8 cellular contexts compared by ENCODE assay signal in genomic region chr17:43368740-43369506, GRCh38. TPM values are rescaled to one million over a fixed set of nuclear protein-coding genes. Genes with fewer than 3 reads are reported as not detected.
DNase-seq lines count a peak whose midpoint lies in the region; ATAC-seq and TF ChIP-seq lines count a peak whose summit lies in the region.

No MANE protein-coding gene starts in this region.

- in situ Hi-C loops in astrocyte of the cerebellum (cut with HindIII; ENCODE audit: low sequenced_read_pairs), result no loop called here

- DNase-seq in AG10803 (ENCODE audit: low read depth) (peak; percentile 85), GM20000 (ENCODE audit: low spot score) (peak; percentile 62), NCI-H146 (lab: John Stamatoyannopoulos, UW) (peak; percentile 85), T-helper 22 cell (ENCODE audit: low read depth) (peak; percentile 39), astrocyte of the cerebellum (ENCODE audit: low read depth) (no peak), right cardiac atrium (peak; percentile 86 to 94 (median 94)), psoas muscle (peak; percentile 86 to 91)

- under 1% methylated on average over 51 of the region's 51 CpGs for WGBS in right cardiac atrium
- 0 to 2% (median 1%) methylated on average over 46 to 51 of the region's 51 CpGs for WGBS in psoas muscle, 3 donors

- H3K4me1 ChIP-seq in right cardiac atrium (ENCODE audit: control insufficient read depth, insufficient read depth, low read length), result peaks cover 2% of the 10 kb centered on the region
- H3K4me1 ChIP-seq in psoas muscle, result peaks cover 17% of the 10 kb centered on the region

- no peaks in the 10 kb centered on the region for H3K9me3 ChIP-seq in right cardiac atrium (ENCODE audit: control insufficient read depth, low read length)
- H3K9me3 ChIP-seq in psoas muscle, result no peaks in the 10 kb centered on the region

- intact Hi-C loops in right cardiac atrium (cut with DNase I), result loop anchor here in 1 of 4 donors (2.0 kb wide), 1 partner anchor 20 kb away; no protein-coding TSS in a partner anchor
- intact Hi-C loops in psoas muscle (cut with DNase I), result loop anchor here (2.0 kb wide), 1 partner anchor 20 kb away; no protein-coding TSS in a partner anchor

- TF ChIP-seq CTCF in AG10803 (conservative IDR thresholded peaks at IDR 0.05; ENCODE audit: low read length), result peak; percentile 6; the same call in 1 of the 2 replicates
- TF ChIP-seq CTCF in GM20000 (IDR thresholded peaks at IDR 0.05; ENCODE audit: extremely low read depth, missing control alignments), result peak; percentile 13
- no peak for TF ChIP-seq CTCF in astrocyte of the cerebellum (IDR thresholded peaks at IDR 0.05; ENCODE audit: low read depth, low read length, missing control alignments)
- TF ChIP-seq CTCF in psoas muscle (IDR thresholded peaks at IDR 0.05), result peak; percentile 5

- no peaks in the 10 kb centered on the region for H3K36me3 ChIP-seq in psoas muscle (ENCODE audit: insufficient read depth in 1 of 2, low read depth in 1 of 2)

- H3K27ac ChIP-seq in right cardiac atrium (ENCODE audit: low read length) (peak overlapping the region; percentile 100), psoas muscle (peak overlapping the region; percentile 98)

- peak overlapping the region; percentile 58 for H3K4me3 ChIP-seq in AG10803 (ENCODE audit: low read length)
- peak overlapping the region; percentile 11 for H3K4me3 ChIP-seq in astrocyte of the cerebellum (ENCODE audit: low read depth, low read length)
- H3K4me3 ChIP-seq in right cardiac atrium (ENCODE audit: low read length), result peak overlapping the region; percentile 72
- peak overlapping the region; percentile 72 for H3K4me3 ChIP-seq in psoas muscle

- peak; percentile 89 to 91 for ATAC-seq in right cardiac atrium
- peak; percentile 83 to 87 (median 84) for ATAC-seq in psoas muscle
- ATAC-seq in GM18520 (IDR thresholded peaks at IDR 0.05; ENCODE audit: unreplicated experiment), result no peak

- H3K27me3 ChIP-seq in right cardiac atrium (ENCODE audit: control insufficient read depth, insufficient read depth) (no peaks in the 10 kb centered on the region), psoas muscle (ENCODE audit: insufficient read depth in 3 of 3, low read length in 2 of 3) (no peaks in the 10 kb centered on the region)

RNA-seq across cellular contexts. Expression of gene ARL4D, which starts 29.9 kb away (rescaled TPM):
- total RNA-seq in right cardiac atrium (10 to 100 TPM; 10.8 to 24.5 (median 18.0) TPM), psoas muscle (1 to 10 TPM in 3 of 4 donors, under 1 TPM in 1; 0.69 to 1.8 (median 1.4) TPM)
- polyA plus RNA-seq in right cardiac atrium (13.0 TPM), psoas muscle (1 to 10 TPM; 1.3 to 6.5 (median 2.4) TPM)

Comparison
In these comparisons a context has a peak if more than half of its experiments do, and no peak if none do; other contexts are left out.
1. H3K4me3 ChIP-seq: peak in every context shown above with its lines; median percentile 72 in right cardiac atrium; 72 in psoas muscle; 58 in AG10803; 11 in astrocyte of the cerebellum.
2. RNA of gene ARL4D, which starts 29.9 kb away (total RNA-seq): 10.8 to 24.5 TPM in right cardiac atrium; 0.69 to 1.8 TPM in psoas muscle; every median in the first group is over 4 times any median in the second.